ENCODE assay signal across 8 cellular contexts in the genomic region with DNA sequence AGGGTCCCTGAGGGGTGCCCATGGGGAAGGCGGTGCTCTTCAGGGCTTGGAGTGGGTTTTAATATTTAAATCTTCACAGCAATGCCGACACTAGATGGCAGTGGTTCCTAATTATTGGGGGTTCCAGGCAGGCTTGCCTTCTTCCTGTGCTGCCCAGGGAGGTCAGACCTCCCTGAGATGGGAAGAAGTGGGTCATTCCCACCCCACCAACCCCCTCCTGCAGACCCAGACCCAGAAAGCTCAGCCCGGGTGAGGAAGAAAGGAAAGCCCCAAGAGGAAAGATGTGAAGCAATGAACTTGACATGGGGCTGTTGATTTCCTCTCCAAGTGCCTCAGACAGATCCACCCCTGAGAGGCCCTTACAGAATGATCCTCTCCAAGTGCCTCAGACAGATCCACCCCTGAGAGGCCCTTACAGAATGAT.
A peak's percentile ranks its signal among the peaks of the same experiment; 100 is the strongest.
DNase-seq lines count a peak whose midpoint lies in the region; ATAC-seq and TF ChIP-seq lines count a peak whose summit lies in the region.

No MANE protein-coding gene starts in this region.

- H3K4me1 ChIP-seq in parathyroid adenoma, result no peaks in the 10 kb centered on the region

- H3K9me3 ChIP-seq in parathyroid adenoma (ENCODE audit: control insufficient read depth, low read length), result no peaks in the 10 kb centered on the region

- H3K79me2 ChIP-seq in parathyroid adenoma, result no peaks in the 10 kb centered on the region

- no peak overlapping the region for H3K4me3 ChIP-seq in GM06990 (replicated peaks; ENCODE audit: low read depth, low read length)
- H3K4me3 ChIP-seq in parathyroid adenoma (ENCODE audit: low read depth, low read length), result no peak overlapping the region

- peak; percentile 94 for ATAC-seq in GM21825 (IDR thresholded peaks at IDR 0.05; ENCODE audit: unreplicated experiment)

- CTCF ChIA-PET in RWPE1 (lab: Yijun Ruan, JAX), result interaction anchor here (0.6 to 0.9 kb wide), 7 partner anchors 58 to 152 kb away, joined by 3 to 5 read pairs (median 3); no protein-coding TSS in a partner anchor

- no peak overlapping the region for H2AFZ ChIP-seq in parathyroid adenoma

- H3K27ac ChIP-seq in RWPE1, result no peak overlapping the region
- no peak overlapping the region for H3K27ac ChIP-seq in parathyroid adenoma

- no peak overlapping the region for H3K9ac ChIP-seq in parathyroid adenoma

- H3K27me3 ChIP-seq in GM06990 (replicated peaks; ENCODE audit: control insufficient read depth, insufficient read depth, low read length) (no peaks in the 10 kb centered on the region; the same call in 1 of the 2 replicates), parathyroid adenoma (ENCODE audit: control insufficient read depth, insufficient read depth, low read length) (no peaks in the 10 kb centered on the region)

- H3K36me3 ChIP-seq in GM06990 (ENCODE audit: control insufficient read depth, insufficient read depth, low read length) (no peaks in the 10 kb centered on the region), parathyroid adenoma (ENCODE audit: control insufficient read depth, insufficient read depth, low read length) (no peaks in the 10 kb centered on the region)

- peak; percentile 54 for DNase-seq in GM06990 (ENCODE audit: extremely low read depth, insufficient read length)
- peak; percentile 72 for DNase-seq in LHCN-M2 (ENCODE audit: low read depth)
- DNase-seq in RWPE1 (ENCODE audit: low spot score), result peak; percentile 79
- peak; percentile 28 for DNase-seq in activated effector memory CD4-positive, alpha-beta T cell treated with Interleukin-2 at 50 U/mL for 16 hours
- peak; percentile 62 for DNase-seq in germinal center (ENCODE audit: low spot score)
- DNase-seq in cortex of kidney (lab: John Stamatoyannopoulos, UW), result no peak

- POLR2A ChIA-PET in RWPE1 (lab: Yijun Ruan, JAX; ENCODE audit: low non-redundant PET), result no interaction called here

- H3K4me2 ChIP-seq in parathyroid adenoma (ENCODE audit: low read length), result no peak overlapping the region

- TF ChIP-seq CTCF in GM06990 (IDR thresholded peaks at IDR 0.05; ENCODE audit: insufficient read depth, low read length, poor library complexity, severe bottlenecking) (peak; percentile 66), RWPE1 (conservative IDR thresholded peaks at IDR 0.05; ENCODE audit: low read depth) (peak; percentile 75), parathyroid adenoma (IDR thresholded peaks at IDR 0.05) (peak; percentile 75)
